14 cellular contexts compared by ENCODE assay signal in the genomic region with DNA sequence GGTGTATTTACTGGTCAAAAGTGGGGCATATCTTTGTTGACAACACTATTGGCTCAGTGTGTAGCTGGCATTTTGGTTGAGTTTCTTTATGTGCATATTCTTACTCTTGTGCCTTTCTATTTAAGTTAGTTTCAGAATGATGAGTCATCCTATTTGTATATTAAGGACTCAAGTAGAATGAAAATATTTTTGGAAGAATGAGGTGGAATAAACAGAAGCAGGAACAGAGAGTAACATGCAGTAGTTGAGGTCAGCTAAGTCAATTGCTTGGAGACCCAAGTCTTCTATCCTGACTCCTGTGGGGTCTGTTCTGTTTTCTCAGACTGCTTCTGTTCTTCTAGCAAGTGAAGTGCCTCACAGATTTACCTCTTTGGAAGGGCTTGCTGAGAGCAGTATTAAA.
DNase-seq lines count a peak whose midpoint lies in the region; ATAC-seq, FAIRE-seq and TF ChIP-seq lines count a peak whose summit lies in the region.
"Had no signal": no experiment of that assay in that cellular context is flagged by ENCODE, and none has a peak within 500 bp of the region (broad histone marks: within the 10 kb centered on the region; RNA-seq: fewer than 3 reads in every experiment).

No MANE protein-coding gene starts in this region.

- no peak overlapping the region for H3K27ac ChIP-seq in pancreas
- H3K27ac ChIP-seq: SJCRH30, WERI-Rb-1 had no signal

- peak; percentile 48 for ATAC-seq in GM21381 (IDR thresholded peaks at IDR 0.05; ENCODE audit: unreplicated experiment)
- ATAC-seq in HG03064 (IDR thresholded peaks at IDR 0.05; ENCODE audit: low read depth, unreplicated experiment) = peak; percentile 58
- ATAC-seq in pancreas = no peak
- ATAC-seq in Right ventricle myocardium inferior = no peak
- ATAC-seq: activated T-cell treated with anti-CD3 and anti-CD28 coated beads, Interleukin-2, amount 50 U/mL, for 72 hours had no signal

- DNase-seq in GM12891 (ENCODE audit: insufficient read length, low spot score) (no peak), astrocyte of the spinal cord (ENCODE audit: low read depth, low spot score) (peak; percentile 34), medulla oblongata (ENCODE audit: extremely low spot score) (no peak), NCI-H2227 treated with DMSO at 0.1 percent for 48 hours (lab: John Stamatoyannopoulos, UW) (no peak), pancreas (no peak), Right ventricle myocardium inferior (ENCODE audit: missing footprints) (no peak)
- DNase-seq: activated T-cell treated with anti-CD3 and anti-CD28 coated beads, Interleukin-2, amount 50 U/mL, for 72 hours; esophagus squamous epithelium; midbrain; NCI-H526; SJCRH30; WERI-Rb-1 had no signal

- H3K4me3 ChIP-seq in astrocyte of the spinal cord (ENCODE audit: low read depth, low read length) (no peak overlapping the region), pancreas (no peak overlapping the region)
- H3K4me3 ChIP-seq: esophagus squamous epithelium, SJCRH30 had no signal

- TF ChIP-seq CTCF in astrocyte of the spinal cord (IDR thresholded peaks at IDR 0.05; ENCODE audit: low read depth, low read length) (no peak), pancreas (IDR thresholded peaks at IDR 0.05) (no peak)

- H3K36me3 ChIP-seq in pancreas = no peaks in the 10 kb centered on the region
- H3K36me3 ChIP-seq: esophagus squamous epithelium, SJCRH30, WERI-Rb-1 had no signal

- no peaks in the 10 kb centered on the region for H3K9me3 ChIP-seq in pancreas
- H3K9me3 ChIP-seq: esophagus squamous epithelium had no signal

- no peaks in the 10 kb centered on the region for H3K4me1 ChIP-seq in pancreas

- no peak for TF ChIP-seq POLR2A in GM12891 (IDR thresholded peaks at IDR 0.05; ENCODE audit: low read depth, low read length)

- in situ Hi-C loops in astrocyte of the spinal cord (cut with HindIII; ENCODE audit: low sequenced_read_pairs) = no loop called here

- FAIRE-seq in GM12891 (lab: Jason Lieb, UNC) = peak; percentile 74
- FAIRE-seq in pancreas (lab: Jason Lieb, UNC) = no peak

- H3K27me3 ChIP-seq in pancreas = no peaks in the 10 kb centered on the region
- H3K27me3 ChIP-seq: esophagus squamous epithelium, SJCRH30 had no signal

- intact Hi-C loops in pancreas (cut with DNase I) = no loop called here
- intact Hi-C loops in Right ventricle myocardium inferior (cut with DNase I) = no loop called here

TF ChIP-seq in GM12891, 5 proteins besides CTCF, POLR2A, EP300 and RAD21:
- TF ChIP-seq POU2F2 (IDR thresholded peaks at IDR 0.05; ENCODE audit: low read depth, low read length) (no peak), SPI1 (IDR thresholded peaks at IDR 0.05; ENCODE audit: low read depth, low read length) (peak; percentile 46)
TF ChIP-seq in GM12891: peak in this region for 1.

Comparison
In these comparisons a context has a peak if more than half of its experiments do, and no peak if none do; other contexts are left out.
1. ATAC-seq: peak in GM21381 (single experiment) and HG03064 (single experiment); none in pancreas (0 of 4) and Right ventricle myocardium inferior (single experiment).